In the genomic region with DNA sequence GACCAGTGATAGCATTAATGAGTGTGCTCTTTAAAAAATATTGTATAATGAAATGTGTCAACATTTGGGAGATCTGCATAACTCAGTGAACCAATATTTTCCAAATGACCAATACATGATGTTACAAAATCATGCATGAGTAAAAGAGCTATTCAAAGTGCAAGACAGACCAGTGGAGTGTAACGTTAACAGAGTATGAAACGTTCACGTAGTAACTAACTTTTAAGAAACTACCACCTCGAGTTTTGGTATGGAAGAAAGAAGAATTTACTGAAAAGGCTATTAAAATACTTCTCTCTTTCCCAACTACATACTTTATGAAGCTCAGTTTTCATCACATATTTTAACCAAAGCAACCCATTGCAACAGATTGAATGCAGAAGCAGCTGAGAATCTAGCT, we compare ENCODE assay signal across 30 cellular contexts. TPM values are rescaled to one million over a fixed set of nuclear protein-coding genes. Genes with fewer than 3 reads are reported as not detected.
A peak's percentile ranks its signal among the peaks of the same experiment; 100 is the strongest.
DNase-seq lines count a peak whose midpoint lies in the region; ATAC-seq, FAIRE-seq and TF ChIP-seq lines count a peak whose summit lies in the region.
"Had no signal": no experiment of that assay in that cellular context is flagged by ENCODE, and none has a peak within 500 bp of the region (broad histone marks: within the 10 kb centered on the region; RNA-seq: fewer than 3 reads in every experiment).

No MANE protein-coding gene starts in this region.

- ATAC-seq in RWPE2 (ENCODE audit: low read depth): peak; percentile 38; the same call in 1 of the 3 replicates
- ATAC-seq: activated CD8-positive, alpha-beta T cell treated with anti-CD3 and anti-CD28 coated beads, Interleukin-2, amount 10 ng/mL, durations not matched to agents 7 days and 5 days; activated T-helper 17 cell treated with anti-CD3 and anti-CD28 coated beads, Interleukin-2, amount 50 U/mL, for 72 hours; GM23338; mucosa of descending colon; natural killer cell treated with Interleukin-12 subunit alpha and Interleukin-12 subunit beta and Interleukin-15 and Interleukin-18, amount 100 ng/mL, for 72 hours had no signal

- no peaks in the 10 kb centered on the region for H3K9me3 ChIP-seq in RWPE2 (ENCODE audit: severe bottlenecking)
- H3K9me3 ChIP-seq in skeletal muscle satellite cell (replicated peaks; ENCODE audit: low read length): no peaks in the 10 kb centered on the region
- no peaks in the 10 kb centered on the region for H3K9me3 ChIP-seq in BE2C
- H3K9me3 ChIP-seq: ascending aorta, colonic mucosa, mucosa of descending colon, tibial nerve had no signal

- no peak overlapping the region for H3K4me3 ChIP-seq in RWPE2 (ENCODE audit: severe bottlenecking)
- H3K4me3 ChIP-seq in skeletal muscle satellite cell (ENCODE audit: low read length): no peak overlapping the region
- H3K4me3 ChIP-seq in BE2C (ENCODE audit: low read depth, low read length): no peak overlapping the region
- H3K4me3 ChIP-seq: ascending aorta, cardiac muscle cell, colonic mucosa, GM23338, mucosa of descending colon, tibial nerve had no signal

- H3K36me3 Mint-ChIP-seq in activated CD4-positive, alpha-beta T cell treated with anti-CD3 and anti-CD28 coated beads, Interleukin-2, amount 10 ng/mL, durations not matched to agents 7 days and 5 days (ENCODE audit: low read depth): no peaks in the 10 kb centered on the region
- H3K36me3 Mint-ChIP-seq: activated naive CD4-positive, alpha-beta T cell treated with anti-CD3 and anti-CD28 coated beads, Interleukin-2, amount 50 U/mL, for 24 hours; natural killer cell treated with Interleukin-12 subunit alpha and Interleukin-12 subunit beta and Interleukin-15 and Interleukin-18, amount 100 ng/mL, for 72 hours had no signal

- H3K9me3 Mint-ChIP-seq in activated CD4-positive, alpha-beta T cell treated with anti-CD3 and anti-CD28 coated beads, Interleukin-2, amount 10 ng/mL, durations not matched to agents 7 days and 5 days: no peaks in the 10 kb centered on the region
- H3K9me3 Mint-ChIP-seq: activated naive CD4-positive, alpha-beta T cell treated with anti-CD3 and anti-CD28 coated beads, Interleukin-2, amount 50 U/mL, for 24 hours; activated T-helper 17 cell treated with anti-CD3 and anti-CD28 coated beads, Interleukin-2, amount 50 U/mL, for 72 hours; GM23338; natural killer cell treated with Interleukin-12 subunit alpha and Interleukin-12 subunit beta and Interleukin-15 and Interleukin-18, amount 100 ng/mL, for 72 hours had no signal

- no peak overlapping the region for H3K4me3 Mint-ChIP-seq in activated CD4-positive, alpha-beta T cell treated with anti-CD3 and anti-CD28 coated beads, Interleukin-2, amount 10 ng/mL, durations not matched to agents 7 days and 5 days
- H3K4me3 Mint-ChIP-seq: activated CD8-positive, alpha-beta T cell treated with anti-CD3 and anti-CD28 coated beads, Interleukin-2, amount 10 ng/mL, durations not matched to agents 7 days and 5 days; activated naive CD4-positive, alpha-beta T cell treated with anti-CD3 and anti-CD28 coated beads, Interleukin-2, amount 50 U/mL, for 24 hours; activated T-helper 17 cell treated with anti-CD3 and anti-CD28 coated beads, Interleukin-2, amount 50 U/mL, for 72 hours; GM23338; natural killer cell treated with Interleukin-12 subunit alpha and Interleukin-12 subunit beta and Interleukin-15 and Interleukin-18, amount 100 ng/mL, for 72 hours had no signal

- H3K27me3 ChIP-seq in RWPE2 (ENCODE audit: insufficient read depth, poor library complexity, severe bottlenecking) (no peaks in the 10 kb centered on the region), skeletal muscle satellite cell (ENCODE audit: control insufficient read depth, insufficient read depth, low read length) (no peaks in the 10 kb centered on the region), BE2C (no peaks in the 10 kb centered on the region)
- H3K27me3 ChIP-seq: ascending aorta, cardiac muscle cell, colonic mucosa, tibial nerve had no signal

- peak overlapping the region; percentile 22 for H3K4me2 ChIP-seq in skeletal muscle satellite cell (ENCODE audit: low read length)
- H3K4me2 ChIP-seq: GM23338 had no signal

- FAIRE-seq in GM12891 (lab: Jason Lieb, UNC): peak; percentile 58

- H3K4me1 Mint-ChIP-seq in activated CD4-positive, alpha-beta T cell treated with anti-CD3 and anti-CD28 coated beads, Interleukin-2, amount 10 ng/mL, durations not matched to agents 7 days and 5 days: no peaks in the 10 kb centered on the region
- H3K4me1 Mint-ChIP-seq: activated naive CD4-positive, alpha-beta T cell treated with anti-CD3 and anti-CD28 coated beads, Interleukin-2, amount 50 U/mL, for 24 hours; activated T-helper 17 cell treated with anti-CD3 and anti-CD28 coated beads, Interleukin-2, amount 50 U/mL, for 72 hours had no signal

- no peak overlapping the region for H3K27ac ChIP-seq in RWPE2 (ENCODE audit: poor library complexity, severe bottlenecking)
- H3K27ac ChIP-seq: ascending aorta, C4-2B, cardiac muscle cell, colonic mucosa, epithelial cell of prostate, tibial nerve had no signal

- DNase-seq in GM12891 (ENCODE audit: insufficient read length, low spot score) (no peak), RWPE2 (ENCODE audit: low spot score) (no peak), fibroblast of peridontal ligament (ENCODE audit: extremely low read depth) (peak; percentile 63), BE2C (no peak), NCI-H2171 (lab: John Stamatoyannopoulos, UW) (no peak)
- no peak for DNase-seq in activated CD4-positive, alpha-beta T cell treated with anti-CD3 and anti-CD28 coated beads, Interleukin-2, amount 10 ng/mL, durations not matched to agents 7 days and 5 days
- DNase-seq: activated CD4-positive, alpha-beta T cell treated with anti-CD3 and anti-CD28 coated beads for 1 hour; activated CD8-positive, alpha-beta T cell treated with anti-CD3 and anti-CD28 coated beads, Interleukin-2, amount 10 ng/mL, durations not matched to agents 7 days and 5 days; colonic mucosa; COR-L47; effector CD4-positive, alpha-beta T cell; GDM1; mucosa of descending colon; NCI-H1417; NCI-H2029; NCI-H526 treated with DMSO at 0.1 percent for 48 hours; occipital lobe; SHP77; stimulated activated CD4-positive, alpha-beta T cell treated with anti-CD3 and anti-CD28 coated beads, Interleukin-15, amount 100 ng/mL, for 24 hours; stimulated activated CD4-positive, alpha-beta T cell treated with anti-CD3 and anti-CD28 coated beads, Interleukin-4, amount 100 ng/mL, for 4 hours had no signal

- H3K36me3 ChIP-seq in RWPE2 (ENCODE audit: low read depth) (no peaks in the 10 kb centered on the region), skeletal muscle satellite cell (ENCODE audit: insufficient read depth, low read length) (no peaks in the 10 kb centered on the region), BE2C (no peaks in the 10 kb centered on the region)
- H3K36me3 ChIP-seq: ascending aorta, cardiac muscle cell, colonic mucosa, tibial nerve had no signal

- H3K27me3 Mint-ChIP-seq in activated CD4-positive, alpha-beta T cell treated with anti-CD3 and anti-CD28 coated beads, Interleukin-2, amount 10 ng/mL, durations not matched to agents 7 days and 5 days: peaks cover 5% of the 10 kb centered on the region

- TF ChIP-seq POLR2A in GM12891 (IDR thresholded peaks at IDR 0.05; ENCODE audit: low read depth, low read length): no peak

- H3K4me1 ChIP-seq in RWPE2 (ENCODE audit: insufficient read depth, poor library complexity, severe bottlenecking) (peaks cover 25% of the 10 kb centered on the region), skeletal muscle satellite cell (ENCODE audit: control insufficient read depth, insufficient read depth, low read length) (peaks cover 52% of the 10 kb centered on the region), BE2C (peaks cover 8% of the 10 kb centered on the region)
- H3K4me1 ChIP-seq: colonic mucosa had no signal

- H3K9ac ChIP-seq in skeletal muscle satellite cell (ENCODE audit: low read depth, low read length): no peak overlapping the region

- TF ChIP-seq CTCF in RWPE2 (IDR thresholded peaks at IDR 0.05; ENCODE audit: poor library complexity, severe bottlenecking): no peak
- TF ChIP-seq CTCF in BE2C (IDR thresholded peaks at IDR 0.05; ENCODE audit: low read depth, low read length): no peak

- POLR2A ChIA-PET in activated CD4-positive, alpha-beta T cell treated with anti-CD3 and anti-CD28 coated beads, Interleukin-2, amount 10 ng/mL, durations not matched to agents 7 days and 5 days (lab: Charles Lee): no interaction called here

- CTCF ChIA-PET in activated CD4-positive, alpha-beta T cell treated with anti-CD3 and anti-CD28 coated beads, Interleukin-2, amount 10 ng/mL, durations not matched to agents 7 days and 5 days (lab: Charles Lee): interaction anchor here (1.2 kb wide), 1 partner anchor 35 kb away, joined by 4 read pairs; no protein-coding TSS in a partner anchor

- H3K27ac Mint-ChIP-seq in activated CD4-positive, alpha-beta T cell treated with anti-CD3 and anti-CD28 coated beads, Interleukin-2, amount 10 ng/mL, durations not matched to agents 7 days and 5 days: no peak overlapping the region
- H3K27ac Mint-ChIP-seq: activated CD8-positive, alpha-beta T cell treated with anti-CD3 and anti-CD28 coated beads, Interleukin-2, amount 10 ng/mL, durations not matched to agents 7 days and 5 days; activated naive CD4-positive, alpha-beta T cell treated with anti-CD3 and anti-CD28 coated beads, Interleukin-2, amount 50 U/mL, for 24 hours; activated T-helper 17 cell treated with anti-CD3 and anti-CD28 coated beads, Interleukin-2, amount 50 U/mL, for 72 hours; GM23338; natural killer cell treated with Interleukin-12 subunit alpha and Interleukin-12 subunit beta and Interleukin-15 and Interleukin-18, amount 100 ng/mL, for 72 hours had no signal

TF ChIP-seq in GM12891, 5 proteins besides CTCF, POLR2A, EP300 and RAD21:
- TF ChIP-seq TAF1 (IDR thresholded peaks at IDR 0.05; ENCODE audit: low read depth, low read length): no peak
- TF ChIP-seq SPI1 (IDR thresholded peaks at IDR 0.05; ENCODE audit: low read depth, low read length): no peak
- TF ChIP-seq PAX5 (IDR thresholded peaks at IDR 0.05; ENCODE audit: insufficient read depth, low read length, severe bottlenecking): no peak
- no peak for TF ChIP-seq POLR2AphosphoS5 (IDR thresholded peaks at IDR 0.05; ENCODE audit: low read depth, low read length)
- TF ChIP-seq POU2F2 (IDR thresholded peaks at IDR 0.05; ENCODE audit: low read depth, low read length): no peak

RNA-seq across cellular contexts. Expression of a gene that starts 9.6 kb away (rescaled TPM):
- 0.72 TPM for polyA plus RNA-seq in GM12891 (2012; ENCODE audit: low read depth, missing spikeins)
- total RNA-seq in skeletal muscle satellite cell (2012; rRNA removed): 1.8 and 3.1 TPM in 2 replicates
- polyA plus RNA-seq in BE2C (2012; ENCODE audit: insufficient read depth, insufficient read length, low read depth): 11.2 TPM
- 1 to 10 TPM; 4.0 to 4.8 TPM for total RNA-seq in activated CD4-positive, alpha-beta T cell treated with anti-CD3 and anti-CD28 coated beads, Interleukin-2, amount 10 ng/mL, durations not matched to agents 7 days and 5 days

RNA-seq across cellular contexts. Expression of a gene that starts 49.5 kb away (rescaled TPM):
- 1.6 TPM for polyA plus RNA-seq in GM12891 (2012; ENCODE audit: low read depth, missing spikeins)
- 2.3 and 5.0 TPM in 2 replicates for total RNA-seq in skeletal muscle satellite cell (2012; rRNA removed)
- 2.0 TPM for polyA plus RNA-seq in BE2C (2012; ENCODE audit: insufficient read depth, insufficient read length, low read depth)
- total RNA-seq in activated CD4-positive, alpha-beta T cell treated with anti-CD3 and anti-CD28 coated beads, Interleukin-2, amount 10 ng/mL, durations not matched to agents 7 days and 5 days: 1 to 10 TPM in 1 of 2 experiments, under 1 TPM in 1; 0.71 to 1.3 TPM
